Comparison of ENCODE assay signal across 9 cellular contexts in genomic region chr6:131694832-131695426, GRCh38. TPM values are rescaled to one million over a fixed set of nuclear protein-coding genes. Genes with fewer than 3 reads are reported as not detected.
DNase-seq lines count a peak whose midpoint lies in the region; ATAC-seq and TF ChIP-seq lines count a peak whose summit lies in the region.
"Had no signal": no experiment of that assay in that cellular context is flagged by ENCODE, and none has a peak within 500 bp of the region (broad histone marks: within the 10 kb centered on the region; RNA-seq: fewer than 3 reads in every experiment).

No MANE protein-coding gene starts in this region.

- no peak for TF ChIP-seq CTCF in activated B cell treated with CpG ODN at 0.5 μM for 24 hours (IDR thresholded peaks at IDR 0.05)
- peak; percentile 97 for TF ChIP-seq CTCF in fibroblast of villous mesenchyme (IDR thresholded peaks at IDR 0.05; ENCODE audit: insufficient read depth, low read depth, low read length)

- H3K27ac Mint-ChIP-seq in activated B cell treated with CpG ODN at 0.5 μM for 24 hours = no peak overlapping the region
- H3K27ac Mint-ChIP-seq: T-helper 1 cell treated with Interleukin-12 subunit alpha and Interleukin-12 subunit beta and Interleukin-4 antibody, amounts not matched to agents 30 μg/mL and 1 μg/mL, for 36 hours had no signal

- no peak overlapping the region for H3K4me3 Mint-ChIP-seq in activated B cell treated with CpG ODN at 0.5 μM for 24 hours
- H3K4me3 Mint-ChIP-seq: T-helper 1 cell treated with Interleukin-12 subunit alpha and Interleukin-12 subunit beta and Interleukin-4 antibody, amounts not matched to agents 30 μg/mL and 1 μg/mL, for 36 hours had no signal

- no peaks in the 10 kb centered on the region for H3K9me3 Mint-ChIP-seq in activated B cell treated with CpG ODN at 0.5 μM for 24 hours
- H3K9me3 Mint-ChIP-seq: T-helper 1 cell treated with Interleukin-12 subunit alpha and Interleukin-12 subunit beta and Interleukin-4 antibody, amounts not matched to agents 30 μg/mL and 1 μg/mL, for 36 hours had no signal

- POLR2A ChIA-PET in activated B cell treated with CpG ODN at 0.5 μM for 24 hours (lab: Charles Lee) = interaction anchor here (0.6 to 1.3 kb wide), 3 partner anchors 9 to 1118 kb away, joined by 3 to 7 read pairs (median 4); no protein-coding TSS in a partner anchor

- H3K36me3 Mint-ChIP-seq in activated B cell treated with CpG ODN at 0.5 μM for 24 hours (ENCODE audit: low read depth) = no peaks in the 10 kb centered on the region

- H3K27me3 Mint-ChIP-seq in activated B cell treated with CpG ODN at 0.5 μM for 24 hours = no peaks in the 10 kb centered on the region

- intact Hi-C loops in activated B cell treated with CpG ODN at 0.5 μM for 24 hours (cut with micrococcal nuclease) = loop anchor here (1.0 to 5.0 kb wide), 2 partner anchors 215 to 522 kb away; no protein-coding TSS in a partner anchor

- DNase-seq in CD1c-positive myeloid dendritic cell (ENCODE audit: extremely low spot score) (peak; percentile 68), NCI-H2107 (lab: John Stamatoyannopoulos, UW) (peak; percentile 24), activated B cell treated with CpG ODN at 0.5 μM for 24 hours (no peak), fibroblast of villous mesenchyme (ENCODE audit: low read depth) (peak; percentile 67), nucleus accumbens (lab: John Stamatoyannopoulos, UW) (peak in 31 of 56 donors; percentile 0 to 49 (median 4))
- no peak for DNase-seq in activated CD8-positive, alpha-beta memory T cell treated with anti-CD3 and anti-CD28 coated beads, Interleukin-2, amount 50 U/mL, for 48 hours

- peak; percentile 69 for ATAC-seq in GM18858 (IDR thresholded peaks at IDR 0.05; ENCODE audit: unreplicated experiment)
- ATAC-seq in HG02970 (IDR thresholded peaks at IDR 0.05; ENCODE audit: low FRiP score, unreplicated experiment) = peak; percentile 70
- ATAC-seq in activated B cell treated with CpG ODN at 0.5 μM for 24 hours (ENCODE audit: low read depth) = peak; percentile 97

- CTCF ChIA-PET in activated B cell treated with CpG ODN at 0.5 μM for 24 hours (lab: Charles Lee) = interaction anchor here (0.7 to 4.8 kb wide), 17 partner anchors 9 to 585 kb away, joined by 3 to 102 read pairs (median 3); partner anchors contain the start of gene MED23

- no peak overlapping the region for H3K4me3 ChIP-seq in fibroblast of villous mesenchyme (ENCODE audit: low read depth, low read length)

- peaks cover 23% of the 10 kb centered on the region for H3K4me1 Mint-ChIP-seq in activated B cell treated with CpG ODN at 0.5 μM for 24 hours

RNA-seq across cellular contexts. Expression of gene OR2A4, which starts 6.3 kb away (rescaled TPM):
- not detected in 2 replicates for total RNA-seq in activated B cell treated with CpG ODN at 0.5 μM for 24 hours
- not detected in 2 replicates for total RNA-seq in fibroblast of villous mesenchyme

RNA-seq across cellular contexts. Expression of gene CTAGE9, which starts 15.9 kb away (rescaled TPM):
- total RNA-seq in activated B cell treated with CpG ODN at 0.5 μM for 24 hours (not detected in 2 replicates), fibroblast of villous mesenchyme (not detected in 2 replicates)

RNA-seq across cellular contexts. Expression of gene ENPP3, which starts 57.8 kb away (rescaled TPM):
- total RNA-seq in activated B cell treated with CpG ODN at 0.5 μM for 24 hours = 0.07 and 0.29 TPM in 2 replicates
- under 0.01 TPM in 1 of 2 replicates, not detected in the other for total RNA-seq in fibroblast of villous mesenchyme

Comparison
In these comparisons a context has a peak if more than half of its experiments do, and no peak if none do; other contexts are left out.
1. DNase-seq: peak in CD1c-positive myeloid dendritic cell (single experiment), NCI-H2107 (single experiment), fibroblast of villous mesenchyme (single experiment) and nucleus accumbens (31 of 56); none in activated B cell treated with CpG ODN at 0.5 μM for 24 hours (single experiment) and activated CD8-positive, alpha-beta memory T cell treated with anti-CD3 and anti-CD28 coated beads, Interleukin-2, amount 50 U/mL, for 48 hours (single experiment).
2. Peak in every context shown above with its lines, with median percentiles within 50 percentile points of each other: ATAC-seq.